Comparison of ENCODE assay signal across 8 cellular contexts in the genomic region with DNA sequence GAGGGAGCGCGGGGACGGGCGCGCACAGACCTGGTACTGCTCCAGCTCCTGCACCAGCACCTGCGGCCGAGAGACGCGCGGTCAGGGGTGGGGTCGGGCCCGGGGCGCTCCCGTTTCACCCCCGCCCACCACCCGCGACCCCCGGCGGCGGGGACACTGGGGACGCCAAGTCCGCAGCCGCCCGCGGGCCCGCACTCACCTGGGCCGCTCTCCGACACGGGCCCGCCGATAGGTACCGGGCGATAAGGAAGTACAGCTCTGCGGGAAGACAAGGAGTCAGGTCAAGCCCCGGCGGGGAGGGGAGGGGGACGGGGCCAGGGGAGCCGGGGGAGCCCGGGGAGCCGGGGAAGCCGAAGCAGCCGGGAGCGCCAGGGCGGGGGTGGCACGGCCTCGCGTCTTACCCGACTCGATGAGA. TPM values are rescaled to one million over a fixed set of nuclear protein-coding genes. Genes with fewer than 3 reads are reported as not detected.
DNase-seq lines count a peak whose midpoint lies in the region; ATAC-seq and TF ChIP-seq lines count a peak whose summit lies in the region.

No MANE protein-coding gene starts in this region.

- H4K20me1 ChIP-seq in PC-3 (ENCODE audit: low read length), result peaks cover 10% of the 10 kb centered on the region; the same call in 1 of the 2 replicates

- CTCF ChIA-PET in PC-3 (lab: Charles Lee), result no interaction called here

- TF ChIP-seq POLR2A in breast epithelium (IDR thresholded peaks at IDR 0.05), result no peak

- H3K27me3 Mint-ChIP-seq in HFFc6 (ENCODE audit: insufficient read depth), result peaks cover 3% of the 10 kb centered on the region

- H3K9me2 ChIP-seq in PC-3 (replicated peaks; ENCODE audit: low read length), result no peaks in the 10 kb centered on the region

- in situ Hi-C loops in KBM-7 (cut with MboI; ENCODE audit: low pct_unique_long_range_greater_than_20kb, low sequenced_read_pairs), result no loop called here

- WGBS in liver, result under 1% methylated on average over 49 of the region's 49 CpGs

- peaks cover 16% of the 10 kb centered on the region for H3K36me3 Mint-ChIP-seq in HFFc6 (ENCODE audit: low read depth)

- ATAC-seq in PC-3, result peak; percentile 15

- intact Hi-C loops in PC-3 (cut with micrococcal nuclease) (loop anchor here (10.0 kb wide), 1 partner anchor 132 kb away; the partner anchor contains the start of gene LCA5L), breast epithelium (cut with DNase I; ENCODE audit: low total_unique reads) (no loop called here)

- no peaks in the 10 kb centered on the region for H3F3A ChIP-seq in PC-3 (ENCODE audit: low read length, unreplicated experiment)

- POLR2A ChIA-PET in PC-3 (lab: Charles Lee; ENCODE audit: unreplicated experiment), result interaction anchor here (0.6 to 1.3 kb wide), 3 partner anchors 29 to 1506 kb away, joined by 3 to 6 read pairs (median 3); partner anchors contain the start of gene HMGN1

- H3K9ac ChIP-seq in PC-3 (ENCODE audit: low read length) (peak overlapping the region; percentile 94), liver (ENCODE audit: low read depth in 1 of 2, low read length in 2 of 2) (no peak overlapping the region), stomach smooth muscle (ENCODE audit: low read length in 2 of 2) (peak overlapping the region; percentile 47 to 88)

- TF ChIP-seq RAD21 in liver (IDR thresholded peaks at IDR 0.05), result no peak

- H2AFZ ChIP-seq in PC-3 (ENCODE audit: low read length), result peak overlapping the region; percentile 89; the same call in 1 of the 2 replicates

- TF ChIP-seq CTCF in HFFc6 (IDR thresholded peaks at IDR 0.05) (no peak), PC-3 (conservative IDR thresholded peaks at IDR 0.05; ENCODE audit: low read depth, low read length) (no peak), breast epithelium (IDR thresholded peaks at IDR 0.05) (no peak), liver (IDR thresholded peaks at IDR 0.05; ENCODE audit: low read depth, low read length, missing input control) (no peak)

- peak overlapping the region; percentile 95 for H3K4me3 Mint-ChIP-seq in HFFc6

- peaks cover 20% of the 10 kb centered on the region for H3K4me1 ChIP-seq in PC-3 (ENCODE audit: insufficient read depth, low read length)
- peaks cover 0 to 3% of the 10 kb centered on the region in 2 donors for H3K4me1 ChIP-seq in breast epithelium
- peaks cover 5 to 24% (median 12%) of the 10 kb centered on the region in 4 donors for H3K4me1 ChIP-seq in liver (ENCODE audit: control insufficient read depth in 4 of 4, insufficient read depth in 4 of 4, low read length in 3 of 4)
- peaks cover 15% of the 10 kb centered on the region for H3K4me1 ChIP-seq in stomach smooth muscle (ENCODE audit: control insufficient read depth, insufficient read depth, low read length)

- no peaks in the 10 kb centered on the region for H3K27me3 ChIP-seq in PC-3 (ENCODE audit: low read length)
- H3K27me3 ChIP-seq in breast epithelium, result no peaks in the 10 kb centered on the region
- no peaks in the 10 kb centered on the region for H3K27me3 ChIP-seq in liver (ENCODE audit: control insufficient read depth in 4 of 4, insufficient read depth in 4 of 4, low read length in 3 of 4)
- H3K27me3 ChIP-seq in stomach smooth muscle (ENCODE audit: control insufficient read depth in 1 of 2, insufficient read depth in 2 of 2, low read length in 2 of 2), result no peaks in the 10 kb centered on the region

- H3K9me3 ChIP-seq in PC-3 (ENCODE audit: low read length) (no peaks in the 10 kb centered on the region), breast epithelium (no peaks in the 10 kb centered on the region), liver (ENCODE audit: control insufficient read depth in 4 of 4, low read length in 3 of 4) (no peaks in the 10 kb centered on the region), stomach smooth muscle (ENCODE audit: control insufficient read depth in 2 of 2, low read length in 2 of 2) (no peaks in the 10 kb centered on the region)

- DNase-seq in NCI-H2196 (lab: John Stamatoyannopoulos, UW; ENCODE audit: unreplicated experiment) (peak; percentile 53), NCI-H2196 treated with DMSO at 0.1 percent for 48 hours (lab: John Stamatoyannopoulos, UW; ENCODE audit: unreplicated experiment) (no peak), HFFc6 (no peak), PC-3 (no peak), breast epithelium (ENCODE audit: low spot score in 2 of 2) (no peak), KBM-7 (no peak)

- no peaks in the 10 kb centered on the region for H3K9me3 Mint-ChIP-seq in HFFc6

- H3K27ac Mint-ChIP-seq in HFFc6, result peak overlapping the region; percentile 24; the same call in 1 of the 2 replicates

- H3K79me2 ChIP-seq in PC-3 (ENCODE audit: low read length), result peaks cover 53% of the 10 kb centered on the region

- H3K4me3 ChIP-seq in PC-3 (ENCODE audit: low read length) (peak overlapping the region; percentile 77), breast epithelium (peak overlapping the region; percentile 84 to 96 (median 86)), liver (ENCODE audit: low read depth in 1 of 3, low read length in 3 of 3) (peak overlapping the region in 2 of 3 donors; percentile 68 to 98), stomach smooth muscle (ENCODE audit: low read length in 2 of 2) (peak overlapping the region; percentile 49 to 85)

- H3K4me2 ChIP-seq in PC-3 (ENCODE audit: low read length), result peak overlapping the region; percentile 86

- H3K36me3 ChIP-seq in PC-3 (ENCODE audit: low read depth, low read length) (peaks cover 10% of the 10 kb centered on the region; the same call in 1 of the 2 replicates), breast epithelium (no peaks in the 10 kb centered on the region), liver (ENCODE audit: control insufficient read depth in 4 of 4, insufficient read depth in 3 of 4, low read depth in 1 of 4, low read length in 3 of 4) (peaks cover 0 to 7% (median 2%) of the 10 kb centered on the region in 4 donors), stomach smooth muscle (ENCODE audit: control insufficient read depth in 2 of 2, insufficient read depth in 2 of 2, low read length in 2 of 2) (no peaks in the 10 kb centered on the region)

- H3K27ac ChIP-seq in PC-3 (ENCODE audit: low read length) (no peak overlapping the region), breast epithelium (peak overlapping the region; percentile 95 to 96), liver (ENCODE audit: low read depth in 1 of 2, low read length in 2 of 2) (peak overlapping the region; percentile 97 to 99), stomach smooth muscle (ENCODE audit: low read length) (peak overlapping the region; percentile 88)

- BruUV-seq in PC-3 (replicated peaks; lab: Mats Ljungman, UMichigan), result no TSS peak

- peaks cover 46% of the 10 kb centered on the region for H3K4me1 Mint-ChIP-seq in HFFc6 (ENCODE audit: low read depth)

TF ChIP-seq in liver, 16 proteins besides CTCF, POLR2A, EP300 and RAD21 (continues in another document):
- TF ChIP-seq FOXA1 (IDR thresholded peaks at IDR 0.05), result no peak
- TF ChIP-seq FOXA2 (IDR thresholded peaks at IDR 0.05), result no peak
- TF ChIP-seq, protein P1, sequence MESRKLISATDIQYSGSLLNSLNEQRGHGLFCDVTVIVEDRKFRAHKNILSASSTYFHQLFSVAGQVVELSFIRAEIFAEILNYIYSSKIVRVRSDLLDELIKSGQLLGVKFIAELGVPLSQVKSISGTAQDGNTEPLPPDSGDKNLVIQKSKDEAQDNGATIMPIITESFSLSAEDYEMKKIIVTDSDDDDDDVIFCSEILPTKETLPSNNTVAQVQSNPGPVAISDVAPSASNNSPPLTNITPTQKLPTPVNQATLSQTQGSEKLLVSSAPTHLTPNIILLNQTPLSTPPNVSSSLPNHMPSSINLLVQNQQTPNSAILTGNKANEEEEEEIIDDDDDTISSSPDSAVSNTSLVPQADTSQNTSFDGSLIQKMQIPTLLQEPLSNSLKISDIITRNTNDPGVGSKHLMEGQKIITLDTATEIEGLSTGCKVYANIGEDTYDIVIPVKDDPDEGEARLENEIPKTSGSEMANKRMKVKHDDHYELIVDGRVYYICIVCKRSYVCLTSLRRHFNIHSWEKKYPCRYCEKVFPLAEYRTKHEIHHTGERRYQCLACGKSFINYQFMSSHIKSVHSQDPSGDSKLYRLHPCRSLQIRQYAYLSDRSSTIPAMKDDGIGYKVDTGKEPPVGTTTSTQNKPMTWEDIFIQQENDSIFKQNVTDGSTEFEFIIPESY (IDR thresholded peaks at IDR 0.05), result no peak
- no peak for TF ChIP-seq ATF3 (IDR thresholded peaks at IDR 0.05)
- no peak for TF ChIP-seq RXRA (IDR thresholded peaks at IDR 0.05)

RNA-seq across cellular contexts. Expression of gene BRWD1, which starts 0.4 kb away (rescaled TPM):
- 10 to 100 TPM; 15.0 to 17.7 (median 15.9) TPM for total RNA-seq in HFFc6 (2021; fragmentation: NEBNext Ultra II Directional; extraction: Animal tissue kit (Norgen Biotek cat#: 25700))
- total RNA-seq in PC-3 (2014; rRNA removed), result 25.1 and 29.3 TPM in 2 replicates
- 100 to 1,000 TPM in 2 of 3 donors, 10 to 100 TPM in 1; 65.4 to 128 (median 105) TPM for total RNA-seq in breast epithelium
- total RNA-seq in liver, result 10 to 100 TPM; 25.9 to 56.6 TPM
- polyA plus RNA-seq in liver, result 10 to 100 TPM in 1 of 2 donors, 1 to 10 TPM in 1; 5.2 to 15.9 TPM

RNA-seq across cellular contexts. Expression of gene HMGN1, which starts 35.8 kb away (rescaled TPM):
- 100 to 1,000 TPM; 177 to 229 (median 202) TPM for total RNA-seq in HFFc6 (2021; fragmentation: NEBNext Ultra II Directional; extraction: Animal tissue kit (Norgen Biotek cat#: 25700))
- total RNA-seq in PC-3 (2014; rRNA removed), result 335 and 338 TPM in 2 replicates
- 100 to 1,000 TPM in 2 of 3 donors, 10 to 100 TPM in 1; 68.5 to 166 (median 127) TPM for total RNA-seq in breast epithelium
- 10 to 100 TPM; 34.6 to 92.3 TPM for total RNA-seq in liver
- polyA plus RNA-seq in liver, result 10 to 100 TPM; 41.2 to 68.8 TPM

Comparison
In these comparisons a context has a peak if more than half of its experiments do, and no peak if none do; other contexts are left out.
1. H3K9ac ChIP-seq: peak in PC-3 (single experiment) and stomach smooth muscle (2 of 2); none in liver (0 of 2).
2. Peak in every context shown above with its lines, with median percentiles within 50 percentile points of each other: H3K4me3 ChIP-seq.